9 cellular contexts compared by ENCODE assay signal in the genomic region with DNA sequence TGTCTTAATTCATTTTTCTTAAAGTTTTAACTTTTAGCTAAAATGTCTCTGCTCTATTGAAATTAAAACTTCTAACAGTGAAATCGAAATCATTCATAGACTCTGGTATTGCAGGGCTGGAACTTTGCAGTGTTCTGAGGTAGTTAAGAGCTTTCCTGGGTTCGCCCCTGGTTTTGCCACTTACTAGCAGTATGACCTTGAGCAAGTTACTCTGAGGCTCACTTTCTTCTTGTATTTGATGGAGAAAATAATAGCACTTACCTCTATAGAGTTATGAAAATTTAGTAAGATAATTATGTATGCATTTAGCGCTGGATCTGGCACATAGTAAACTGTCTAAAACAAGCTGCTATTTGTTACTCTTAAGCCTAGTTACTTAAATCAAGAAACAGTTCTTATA. TPM values are rescaled to one million over a fixed set of nuclear protein-coding genes. Genes with fewer than 3 reads are reported as not detected.
DNase-seq lines count a peak whose midpoint lies in the region; ATAC-seq, FAIRE-seq and TF ChIP-seq lines count a peak whose summit lies in the region.
"Had no signal": no experiment of that assay in that cellular context is flagged by ENCODE, and none has a peak within 500 bp of the region (broad histone marks: within the 10 kb centered on the region; RNA-seq: fewer than 3 reads in every experiment).

No MANE protein-coding gene starts in this region.

- H4K20me1 ChIP-seq in BLaER1 = peaks cover 61% of the 10 kb centered on the region

- no peaks in the 10 kb centered on the region for H3K36me3 ChIP-seq in BLaER1

- H3K27me3 ChIP-seq in BLaER1 = no peaks in the 10 kb centered on the region

- H3K9me3 ChIP-seq in BLaER1 = no peaks in the 10 kb centered on the region

- DNase-seq in M059J (ENCODE audit: low read depth) (peak; percentile 27), coronary artery (ENCODE audit: low spot score) (no peak), nephron progenitor cell (no peak), HTR-8/SVneo (ENCODE audit: insufficient read length, low spot score) (no peak), islet precursor cell (no peak)
- no peak for DNase-seq in stimulated activated CD8-positive, alpha-beta memory T cell treated with anti-CD3 and anti-CD28 coated beads, Interleukin-4, amount 100 ng/mL, for 48 hours

- H3K9ac ChIP-seq in BLaER1 = peak overlapping the region; percentile 92

- peak overlapping the region; percentile 99 for H3K4me3 Mint-ChIP-seq in nephron progenitor cell

- peak overlapping the region; percentile 89 for H3K4me3 ChIP-seq in BLaER1
- H3K4me3 ChIP-seq in coronary artery = peak overlapping the region; percentile 91

- H3K27me3 Mint-ChIP-seq in nephron progenitor cell (ENCODE audit: low read depth, poor library complexity) = no peaks in the 10 kb centered on the region

- H3K9me3 Mint-ChIP-seq in nephron progenitor cell = peaks cover 4% of the 10 kb centered on the region

- H3K4me1 Mint-ChIP-seq in nephron progenitor cell = peaks cover 70% of the 10 kb centered on the region

- peaks cover 36% of the 10 kb centered on the region for H3K4me1 ChIP-seq in BLaER1

- no peak for TF ChIP-seq CTCF in coronary artery (IDR thresholded peaks at IDR 0.05)
- TF ChIP-seq CTCF in nephron progenitor cell (IDR thresholded peaks at IDR 0.05) = no peak

- FAIRE-seq in HTR-8/SVneo (lab: Jason Lieb, UNC) = no peak

- H3K36me3 Mint-ChIP-seq in nephron progenitor cell (ENCODE audit: low read depth) = peaks cover 6% of the 10 kb centered on the region

- peak overlapping the region; percentile 13 for H3K27ac Mint-ChIP-seq in nephron progenitor cell

- H3K4me2 ChIP-seq in BLaER1 = peak overlapping the region; percentile 87

- peak overlapping the region; percentile 91; the same call in 1 of the 2 replicates for H3K27ac ChIP-seq in BLaER1
- no peak overlapping the region for H3K27ac ChIP-seq in coronary artery

- ATAC-seq in HG03378 (IDR thresholded peaks at IDR 0.05; ENCODE audit: unreplicated experiment) = no peak
- ATAC-seq: left lobe of liver had no signal

RNA-seq across cellular contexts. Expression of a gene that starts 1.7 kb away (rescaled TPM):
- total RNA-seq in M059J (2014; rRNA removed; shearing (Covaris generic)) = 82.8 and 109 TPM in 2 replicates
